ENCODE assay signal across 9 cellular contexts in the genomic region with DNA sequence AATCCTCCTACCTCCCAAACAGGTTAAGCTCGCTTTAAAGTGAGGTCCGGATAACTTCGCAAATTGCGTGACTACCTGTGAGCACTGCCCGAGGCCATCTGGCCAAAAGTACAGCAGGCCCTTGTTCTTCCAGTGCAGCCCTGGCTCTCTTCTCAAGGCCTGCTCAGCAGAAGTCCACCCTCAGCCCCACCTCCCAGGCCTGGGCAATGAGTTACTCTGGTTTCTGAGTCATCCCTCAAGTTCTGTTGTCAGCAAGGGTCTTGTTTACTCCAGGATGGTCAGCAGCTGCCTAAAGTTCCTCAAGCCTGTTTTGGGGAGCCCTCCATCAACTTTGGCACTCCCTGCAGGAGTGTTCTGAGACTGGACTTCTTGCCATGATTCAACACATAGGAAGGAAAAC.
DNase-seq lines count a peak whose midpoint lies in the region; ATAC-seq and TF ChIP-seq lines count a peak whose summit lies in the region.
"Had no signal": no experiment of that assay in that cellular context is flagged by ENCODE, and none has a peak within 500 bp of the region (broad histone marks: within the 10 kb centered on the region; RNA-seq: fewer than 3 reads in every experiment).

No MANE protein-coding gene starts in this region.

- no peak for TF ChIP-seq EP300 in esophagus muscularis mucosa (IDR thresholded peaks at IDR 0.05)

- H3K4me1 ChIP-seq in PC-9 (replicated peaks; ENCODE audit: insufficient read depth), result peaks cover 68% of the 10 kb centered on the region
- peaks cover 15 to 41% (median 23%) of the 10 kb centered on the region in 4 donors for H3K4me1 ChIP-seq in esophagus muscularis mucosa
- H3K4me1 ChIP-seq in mucosa of stomach (ENCODE audit: control insufficient read depth, insufficient read depth, low read length), result peaks cover 47% of the 10 kb centered on the region

- no TSS peak for BruUV-seq in PC-9 (replicated peaks; lab: Mats Ljungman, UMichigan)

- H4K20me1 ChIP-seq in PC-9 (ENCODE audit: insufficient read depth), result peaks cover 92% of the 10 kb centered on the region

- H3K9me2 ChIP-seq in PC-9 (ENCODE audit: insufficient read depth), result no peaks in the 10 kb centered on the region

- no peak for ATAC-seq in HG02763 (IDR thresholded peaks at IDR 0.05; ENCODE audit: unreplicated experiment)
- no peak for ATAC-seq in GM21529 (IDR thresholded peaks at IDR 0.05; ENCODE audit: unreplicated experiment)

- TF ChIP-seq POLR2A in esophagus muscularis mucosa (IDR thresholded peaks at IDR 0.05; ENCODE audit: low read depth), result no peak

- CTCF ChIA-PET in AG04449 (lab: Yijun Ruan, JAX) (interaction anchor here (0.6 to 2.6 kb wide), 9 partner anchors 8 to 275 kb away, joined by 3 to 13 read pairs (median 4); no protein-coding TSS in a partner anchor), PC-9 (lab: Charles Lee) (interaction anchor here (1.4 kb wide), 1 partner anchor 265 kb away, joined by 8 read pairs; no protein-coding TSS in a partner anchor)

- no peak overlapping the region for H2AFZ ChIP-seq in PC-9

- H3F3A ChIP-seq in PC-9 (ENCODE audit: insufficient read depth, low read depth), result peaks cover 98% of the 10 kb centered on the region

- TF ChIP-seq CTCF in AG04449 (IDR thresholded peaks at IDR 0.05; ENCODE audit: insufficient read depth, low read length, missing control alignments), result no peak
- no peak for TF ChIP-seq CTCF in PC-9 (conservative IDR thresholded peaks at IDR 0.05)
- TF ChIP-seq CTCF in esophagus muscularis mucosa (IDR thresholded peaks at IDR 0.05), result no peak

- H3K4me3 ChIP-seq in AG04449 (ENCODE audit: low read depth, low read length), result no peak overlapping the region
- H3K4me3 ChIP-seq in PC-9, result no peak overlapping the region
- H3K4me3 ChIP-seq in esophagus muscularis mucosa, result no peak overlapping the region
- peak overlapping the region; percentile 9 for H3K4me3 ChIP-seq in mucosa of stomach (ENCODE audit: low read length)

- POLR2A ChIA-PET in AG04449 (lab: Yijun Ruan, JAX), result interaction anchor here (1.1 kb wide), 1 partner anchor 35 kb away, joined by 3 read pairs; no protein-coding TSS in a partner anchor
- POLR2A ChIA-PET in PC-9 (lab: Charles Lee; ENCODE audit: unreplicated experiment), result interaction anchor here (0.6 to 1.1 kb wide), 8 partner anchors 46 to 668 kb away, joined by 3 to 10 read pairs (median 4); no protein-coding TSS in a partner anchor

- H3K36me3 ChIP-seq in PC-9 (ENCODE audit: low read depth) (peaks cover 85% of the 10 kb centered on the region), esophagus muscularis mucosa (peaks cover 26 to 78% (median 57%) of the 10 kb centered on the region in 4 donors), mucosa of stomach (ENCODE audit: control insufficient read depth, insufficient read depth, low read length) (peaks cover 11% of the 10 kb centered on the region)
- H3K36me3 ChIP-seq: neutrophil had no signal

- DNase-seq in AG04449 (ENCODE audit: low read depth, low spot score) (peak; percentile 64), PC-9 (peak; percentile 93 to 100), esophagus muscularis mucosa (ENCODE audit: extremely low spot score) (no peak), germinal center (ENCODE audit: low spot score) (no peak)
- DNase-seq in activated effector memory CD4-positive, alpha-beta T cell treated with anti-CD3 and anti-CD28 coated beads, Interleukin-2, amount 50 U/mL, for 16 hours, result no peak

- WGBS in esophagus muscularis mucosa, result 91% methylated on average over 5 of the region's 5 CpGs

- H3K27ac ChIP-seq in PC-9 (peak overlapping the region; percentile 83), esophagus muscularis mucosa (replicated peaks in 1 of 4) (peak overlapping the region in 3 of 4 donors; percentile 8 to 37 (median 32))
- H3K27ac ChIP-seq: neutrophil had no signal

- peak overlapping the region; percentile 52 for H3K9ac ChIP-seq in mucosa of stomach (ENCODE audit: low read length)

- no peaks in the 10 kb centered on the region for H3K27me3 ChIP-seq in PC-9 (ENCODE audit: insufficient read depth, low read depth)
- no peaks in the 10 kb centered on the region for H3K27me3 ChIP-seq in esophagus muscularis mucosa
- no peaks in the 10 kb centered on the region for H3K27me3 ChIP-seq in mucosa of stomach (ENCODE audit: control insufficient read depth, insufficient read depth, low read length)
- H3K27me3 ChIP-seq: neutrophil had no signal

- intact Hi-C loops in PC-9 (cut with micrococcal nuclease; ENCODE audit: unreplicated experiment), result loop anchor here (5.0 kb wide), 2 partner anchors 177 to 247 kb away; no protein-coding TSS in a partner anchor
- intact Hi-C loops in esophagus muscularis mucosa (cut with DNase I), result no loop called here

- H3K4me2 ChIP-seq in PC-9, result peak overlapping the region; percentile 58

- H3K9me3 ChIP-seq in PC-9 (ENCODE audit: insufficient read depth, low read depth) (no peaks in the 10 kb centered on the region), esophagus muscularis mucosa (no peaks in the 10 kb centered on the region), mucosa of stomach (ENCODE audit: control insufficient read depth, low read length) (no peaks in the 10 kb centered on the region)
- H3K9me3 ChIP-seq: neutrophil had no signal

- H3K79me2 ChIP-seq in PC-9 (ENCODE audit: low read depth), result peaks cover 95% of the 10 kb centered on the region

Comparison
In these comparisons a context has a peak if more than half of its experiments do, and no peak if none do; other contexts are left out.
1. DNase-seq: peak in AG04449 (single experiment) and PC-9 (2 of 2); none in esophagus muscularis mucosa (single experiment), germinal center (single experiment) and activated effector memory CD4-positive, alpha-beta T cell treated with anti-CD3 and anti-CD28 coated beads, Interleukin-2, amount 50 U/mL, for 16 hours (single experiment).